1 cellular context compared by ENCODE assay signal in genomic region chr3:190516416-190516815, GRCh38.
TF ChIP-seq lines count a peak whose summit lies in the region.

No MANE protein-coding gene starts in this region.

TF ChIP-seq in IMR-90, 13 proteins besides CTCF, POLR2A, EP300 and RAD21:
- TF ChIP-seq USF2 (IDR thresholded peaks at IDR 0.05; ENCODE audit: low read depth, low read length) (no peak), SMC3 (IDR thresholded peaks at IDR 0.05; ENCODE audit: low read depth, low read length) (no peak), BHLHE40 (IDR thresholded peaks at IDR 0.05; ENCODE audit: low read depth, low read length) (no peak), CHD1 (IDR thresholded peaks at IDR 0.05; ENCODE audit: low read depth, low read length) (no peak), FOS (IDR thresholded peaks at IDR 0.05; ENCODE audit: low read depth, low read length) (no peak), MAFK (IDR thresholded peaks at IDR 0.05; ENCODE audit: low read depth, low read length) (no peak), ELK1 (IDR thresholded peaks at IDR 0.05; ENCODE audit: borderline replicate concordance, low read depth, low read length) (no peak), RFX5 (IDR thresholded peaks at IDR 0.05; ENCODE audit: low read depth, low read length) (no peak), RCOR1 (IDR thresholded peaks at IDR 0.05; ENCODE audit: insufficient replicate concordance, low read length) (no peak), MXI1 (IDR thresholded peaks at IDR 0.05; ENCODE audit: borderline replicate concordance, low read depth, low read length) (no peak), CEBPB (IDR thresholded peaks at IDR 0.05; ENCODE audit: low read depth, low read length) (no peak), NFE2L2 (IDR thresholded peaks at IDR 0.05; ENCODE audit: low read depth, low read length) (no peak), MAZ (IDR thresholded peaks at IDR 0.05; ENCODE audit: borderline replicate concordance, low read depth, low read length) (no peak)
